Comparison of ENCODE assay signal across 1 cellular context in the genomic region with DNA sequence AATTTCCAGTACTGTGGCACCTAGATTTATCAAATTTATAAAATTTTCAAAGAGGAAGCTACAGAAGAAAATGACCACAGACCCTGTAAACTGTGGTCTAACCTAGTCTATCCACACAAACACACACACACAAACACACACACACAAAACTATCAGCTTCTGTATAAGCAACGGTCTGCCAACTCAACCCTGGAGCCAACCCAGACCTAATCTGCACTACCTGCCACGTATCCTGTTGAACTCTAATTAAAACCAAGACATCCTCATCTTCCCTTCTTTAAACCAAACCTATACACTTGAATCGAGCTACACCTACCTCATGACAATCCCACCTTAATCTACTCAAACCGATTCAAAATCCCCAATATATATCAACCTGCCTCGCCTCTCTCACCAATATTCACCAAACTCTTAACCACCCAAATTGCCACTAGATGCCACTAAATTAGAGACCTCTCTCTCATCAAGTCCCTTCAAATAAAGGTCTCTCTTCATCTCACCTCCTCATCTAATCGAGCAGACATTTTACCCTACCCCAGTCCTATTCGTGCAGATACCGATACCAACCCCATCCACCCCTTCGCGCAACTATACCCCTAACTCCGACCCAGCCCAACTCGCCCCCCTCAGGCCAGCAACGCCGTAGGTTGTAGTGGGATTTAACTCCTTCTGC.
TF ChIP-seq lines count a peak whose summit lies in the region.

No MANE protein-coding gene starts in this region.

TF ChIP-seq in K562, 482 proteins besides CTCF, POLR2A, EP300 and RAD21 (continues in another document):
- TF ChIP-seq ARID1B (IDR thresholded peaks at IDR 0.05) (peak; percentile 51), FOXK2 (conservative IDR thresholded peaks at IDR 0.05 in 1 of 2, IDR thresholded peaks at IDR 0.05 in 1 of 2; ENCODE audit: low read depth in 2 of 2) (peak in 1 of 2 experiments; percentile 56; a peak in 2 of 4 replicates), NKRF (IDR thresholded peaks at IDR 0.05; ENCODE audit: borderline replicate concordance) (peak; percentile 75), NCOA1 (IDR thresholded peaks at IDR 0.05; ENCODE audit: low read depth) (peak; percentile 32; the same call in 1 of the 2 replicates), ZKSCAN3 (CRISPR knock-in tag; IDR thresholded peaks at IDR 0.05) (peak; percentile 65; the same call in 1 of the 2 replicates), PRDM10 (IDR thresholded peaks at IDR 0.05; ENCODE audit: partially characterized antibody) (peak; percentile 4), GABPB1 (CRISPR knock-in tag; IDR thresholded peaks at IDR 0.05) (no peak), DMBX1 (CRISPR knock-in tag; IDR thresholded peaks at IDR 0.05; ENCODE audit: borderline replicate concordance) (no peak), MTA1 (IDR thresholded peaks at IDR 0.05; ENCODE audit: borderline replicate concordance) (peak; percentile 63; the same call in 1 of the 2 replicates), HBP1 (CRISPR knock-in tag; IDR thresholded peaks at IDR 0.05) (0 out of 2 replicates have a peak, but pooled peaks have one; percentile 4), CSDE1 (IDR thresholded peaks at IDR 0.05) (0 out of 4 replicates have a peak, but pooled peaks of 1 of the 2 experiments have one; percentile 44), HLTF (IDR thresholded peaks at IDR 0.05) (peak; percentile 69; the same call in 1 of the 2 replicates), SMARCA5 (IDR thresholded peaks at IDR 0.05) (peak; percentile 83; the same call in 1 of the 2 replicates), ARHGAP35 (IDR thresholded peaks at IDR 0.05; ENCODE audit: partially characterized antibody) (peak; percentile 74), SMARCE1 (IDR thresholded peaks at IDR 0.05) (peak; percentile 83)
- TF ChIP-seq, protein P1, sequence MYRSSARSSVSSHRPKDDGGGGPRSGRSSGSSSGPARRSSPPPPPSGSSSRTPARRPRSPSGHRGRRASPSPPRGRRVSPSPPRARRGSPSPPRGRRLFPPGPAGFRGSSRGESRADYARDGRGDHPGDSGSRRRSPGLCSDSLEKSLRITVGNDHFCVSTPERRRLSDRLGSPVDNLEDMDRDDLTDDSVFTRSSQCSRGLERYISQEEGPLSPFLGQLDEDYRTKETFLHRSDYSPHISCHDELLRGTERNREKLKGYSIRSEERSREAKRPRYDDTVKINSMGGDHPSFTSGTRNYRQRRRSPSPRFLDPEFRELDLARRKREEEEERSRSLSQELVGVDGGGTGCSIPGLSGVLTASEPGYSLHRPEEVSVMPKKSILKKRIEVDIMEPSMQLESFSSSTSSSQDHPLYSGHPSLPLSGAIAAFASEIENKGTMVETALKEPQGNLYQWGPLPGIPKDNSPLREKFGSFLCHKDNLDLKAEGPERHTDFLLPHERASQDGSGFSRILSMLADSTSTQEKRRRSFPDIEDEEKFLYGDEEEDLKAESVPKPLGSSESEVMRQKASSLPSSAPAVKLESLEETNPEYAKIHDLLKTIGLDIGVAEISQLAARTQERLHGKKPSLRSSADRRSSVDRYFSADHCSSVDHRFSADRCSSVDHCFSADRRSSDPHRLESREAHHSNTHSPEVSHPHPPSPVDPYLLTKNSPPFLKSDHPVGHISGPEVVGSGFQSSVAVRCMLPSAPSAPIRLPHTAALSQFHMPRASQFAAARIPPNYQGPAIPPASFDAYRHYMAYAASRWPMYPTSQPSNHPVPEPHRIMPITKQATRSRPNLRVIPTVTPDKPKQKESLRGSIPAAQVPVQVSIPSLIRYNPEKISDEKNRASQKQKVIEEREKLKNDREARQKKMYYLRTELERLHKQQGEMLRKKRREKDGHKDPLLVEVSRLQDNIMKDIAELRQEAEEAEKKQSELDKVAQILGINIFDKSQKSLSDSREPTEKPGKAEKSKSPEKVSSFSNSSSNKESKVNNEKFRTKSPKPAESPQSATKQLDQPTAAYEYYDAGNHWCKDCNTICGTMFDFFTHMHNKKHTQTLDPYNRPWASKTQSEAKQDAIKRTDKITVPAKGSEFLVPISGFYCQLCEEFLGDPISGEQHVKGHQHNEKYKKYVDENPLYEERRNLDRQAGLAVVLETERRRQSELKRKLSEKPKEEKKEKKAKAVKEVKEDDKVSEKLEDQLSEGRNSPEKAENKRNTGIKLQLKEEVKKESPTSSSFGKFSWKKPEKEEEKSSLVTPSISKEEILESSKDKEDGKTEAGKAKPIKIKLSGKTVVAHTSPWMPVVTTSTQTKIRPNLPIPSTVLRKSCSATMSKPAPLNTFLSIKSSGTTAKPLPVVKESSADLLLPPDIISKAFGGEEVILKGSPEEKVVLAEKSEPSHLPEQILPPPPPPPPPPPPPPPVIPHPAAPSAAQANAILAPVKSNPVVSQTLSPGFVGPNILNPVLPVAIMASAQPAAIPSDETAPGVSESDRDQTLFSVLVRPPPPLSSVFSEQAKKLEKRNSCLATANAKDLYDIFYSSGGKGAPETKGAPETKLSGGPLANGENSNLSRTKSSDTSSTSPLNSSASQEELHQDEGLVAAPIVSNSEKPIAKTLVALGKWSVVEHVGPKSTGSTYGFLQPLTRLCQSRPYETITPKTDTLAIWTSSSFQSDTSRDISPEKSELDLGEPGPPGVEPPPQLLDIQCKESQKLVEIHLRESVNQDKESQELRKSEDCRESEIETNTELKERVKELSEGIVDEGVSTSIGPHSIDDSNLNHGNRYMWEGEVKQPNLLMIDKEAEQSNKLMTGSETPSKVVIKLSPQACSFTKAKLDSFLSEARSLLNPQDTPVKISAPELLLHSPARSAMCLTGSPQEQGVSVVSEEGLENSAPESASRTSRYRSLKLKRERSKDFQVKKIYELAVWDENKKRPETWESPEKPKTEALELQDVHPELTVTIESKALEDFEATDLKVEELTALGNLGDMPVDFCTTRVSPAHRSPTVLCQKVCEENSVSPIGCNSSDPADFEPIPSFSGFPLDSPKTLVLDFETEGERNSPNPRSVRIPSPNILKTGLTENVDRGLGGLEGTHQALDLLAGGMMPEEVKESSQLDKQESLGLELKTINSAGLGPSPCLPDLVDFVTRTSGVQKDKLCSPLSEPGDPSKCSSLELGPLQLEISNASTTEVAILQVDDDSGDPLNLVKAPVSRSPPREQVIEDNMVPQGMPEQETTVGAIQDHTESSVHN (IDR thresholded peaks at IDR 0.05; ENCODE audit: borderline replicate concordance in 1 of 2, low read depth in 1 of 2): peak in 1 of 2 experiments; percentile 37; a peak in 1 of 4 replicates
- TF ChIP-seq, protein P2, sequence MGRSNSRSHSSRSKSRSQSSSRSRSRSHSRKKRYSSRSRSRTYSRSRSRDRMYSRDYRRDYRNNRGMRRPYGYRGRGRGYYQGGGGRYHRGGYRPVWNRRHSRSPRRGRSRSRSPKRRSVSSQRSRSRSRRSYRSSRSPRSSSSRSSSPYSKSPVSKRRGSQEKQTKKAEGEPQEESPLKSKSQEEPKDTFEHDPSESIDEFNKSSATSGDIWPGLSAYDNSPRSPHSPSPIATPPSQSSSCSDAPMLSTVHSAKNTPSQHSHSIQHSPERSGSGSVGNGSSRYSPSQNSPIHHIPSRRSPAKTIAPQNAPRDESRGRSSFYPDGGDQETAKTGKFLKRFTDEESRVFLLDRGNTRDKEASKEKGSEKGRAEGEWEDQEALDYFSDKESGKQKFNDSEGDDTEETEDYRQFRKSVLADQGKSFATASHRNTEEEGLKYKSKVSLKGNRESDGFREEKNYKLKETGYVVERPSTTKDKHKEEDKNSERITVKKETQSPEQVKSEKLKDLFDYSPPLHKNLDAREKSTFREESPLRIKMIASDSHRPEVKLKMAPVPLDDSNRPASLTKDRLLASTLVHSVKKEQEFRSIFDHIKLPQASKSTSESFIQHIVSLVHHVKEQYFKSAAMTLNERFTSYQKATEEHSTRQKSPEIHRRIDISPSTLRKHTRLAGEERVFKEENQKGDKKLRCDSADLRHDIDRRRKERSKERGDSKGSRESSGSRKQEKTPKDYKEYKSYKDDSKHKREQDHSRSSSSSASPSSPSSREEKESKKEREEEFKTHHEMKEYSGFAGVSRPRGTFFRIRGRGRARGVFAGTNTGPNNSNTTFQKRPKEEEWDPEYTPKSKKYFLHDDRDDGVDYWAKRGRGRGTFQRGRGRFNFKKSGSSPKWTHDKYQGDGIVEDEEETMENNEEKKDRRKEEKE (IDR thresholded peaks at IDR 0.05; ENCODE audit: borderline replicate concordance in 1 of 2, control insufficient read depth in 1 of 2, low read depth in 2 of 2, low read length in 1 of 2): peak in 1 of 2 experiments; percentile 64; a peak in 1 of 4 replicates
- TF ChIP-seq, protein P3, sequence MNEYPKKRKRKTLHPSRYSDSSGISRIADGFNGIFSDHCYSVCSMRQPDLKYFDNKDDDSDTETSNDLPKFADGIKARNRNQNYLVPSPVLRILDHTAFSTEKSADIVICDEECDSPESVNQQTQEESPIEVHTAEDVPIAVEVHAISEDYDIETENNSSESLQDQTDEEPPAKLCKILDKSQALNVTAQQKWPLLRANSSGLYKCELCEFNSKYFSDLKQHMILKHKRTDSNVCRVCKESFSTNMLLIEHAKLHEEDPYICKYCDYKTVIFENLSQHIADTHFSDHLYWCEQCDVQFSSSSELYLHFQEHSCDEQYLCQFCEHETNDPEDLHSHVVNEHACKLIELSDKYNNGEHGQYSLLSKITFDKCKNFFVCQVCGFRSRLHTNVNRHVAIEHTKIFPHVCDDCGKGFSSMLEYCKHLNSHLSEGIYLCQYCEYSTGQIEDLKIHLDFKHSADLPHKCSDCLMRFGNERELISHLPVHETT (CRISPR knock-in tag; conservative IDR thresholded peaks at IDR 0.05 in 1 of 2, IDR thresholded peaks at IDR 0.05 in 1 of 2): peak in 1 of 2 experiments; percentile 50; a peak in 1 of 4 replicates
- TF ChIP-seq, protein P4, sequence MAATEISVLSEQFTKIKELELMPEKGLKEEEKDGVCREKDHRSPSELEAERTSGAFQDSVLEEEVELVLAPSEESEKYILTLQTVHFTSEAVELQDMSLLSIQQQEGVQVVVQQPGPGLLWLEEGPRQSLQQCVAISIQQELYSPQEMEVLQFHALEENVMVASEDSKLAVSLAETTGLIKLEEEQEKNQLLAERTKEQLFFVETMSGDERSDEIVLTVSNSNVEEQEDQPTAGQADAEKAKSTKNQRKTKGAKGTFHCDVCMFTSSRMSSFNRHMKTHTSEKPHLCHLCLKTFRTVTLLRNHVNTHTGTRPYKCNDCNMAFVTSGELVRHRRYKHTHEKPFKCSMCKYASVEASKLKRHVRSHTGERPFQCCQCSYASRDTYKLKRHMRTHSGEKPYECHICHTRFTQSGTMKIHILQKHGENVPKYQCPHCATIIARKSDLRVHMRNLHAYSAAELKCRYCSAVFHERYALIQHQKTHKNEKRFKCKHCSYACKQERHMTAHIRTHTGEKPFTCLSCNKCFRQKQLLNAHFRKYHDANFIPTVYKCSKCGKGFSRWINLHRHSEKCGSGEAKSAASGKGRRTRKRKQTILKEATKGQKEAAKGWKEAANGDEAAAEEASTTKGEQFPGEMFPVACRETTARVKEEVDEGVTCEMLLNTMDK (IDR thresholded peaks at IDR 0.05; ENCODE audit: borderline replicate concordance, insufficient read depth, low read depth, low read length, poor library complexity, severe bottlenecking): peak; percentile 77
- TF ChIP-seq, protein P5, sequence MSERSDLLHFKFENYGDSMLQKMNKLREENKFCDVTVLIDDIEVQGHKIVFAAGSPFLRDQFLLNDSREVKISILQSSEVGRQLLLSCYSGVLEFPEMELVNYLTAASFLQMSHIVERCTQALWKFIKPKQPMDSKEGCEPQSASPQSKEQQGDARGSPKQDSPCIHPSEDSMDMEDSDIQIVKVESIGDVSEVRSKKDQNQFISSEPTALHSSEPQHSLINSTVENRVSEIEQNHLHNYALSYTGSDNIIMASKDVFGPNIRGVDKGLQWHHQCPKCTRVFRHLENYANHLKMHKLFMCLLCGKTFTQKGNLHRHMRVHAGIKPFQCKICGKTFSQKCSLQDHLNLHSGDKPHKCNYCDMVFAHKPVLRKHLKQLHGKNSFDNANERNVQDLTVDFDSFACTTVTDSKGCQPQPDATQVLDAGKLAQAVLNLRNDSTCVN (CRISPR knock-in tag; IDR thresholded peaks at IDR 0.05): peak; percentile 64; the same call in 1 of the 2 replicates
